In genomic region chr12:124567673-124568373, GRCh38 we compare ENCODE assay signal across 8 cellular contexts. TPM values are rescaled to one million over a fixed set of nuclear protein-coding genes. Genes with fewer than 3 reads are reported as not detected.
DNase-seq lines count a peak whose midpoint lies in the region; ATAC-seq and TF ChIP-seq lines count a peak whose summit lies in the region.

No MANE protein-coding gene starts in this region.

- H3K79me2 ChIP-seq in OCI-LY7 (ENCODE audit: insufficient read depth, low read depth, low read length): peaks cover 40% of the 10 kb centered on the region

- H3K4me3 ChIP-seq in HUES6 (ENCODE audit: low read depth, low read length): peak overlapping the region; percentile 78
- peak overlapping the region; percentile 67 for H3K4me3 ChIP-seq in OCI-LY7 (ENCODE audit: low read depth, low read length, poor library complexity, severe bottlenecking)
- H3K4me3 ChIP-seq in epithelial cell of proximal tubule (ENCODE audit: low read depth, low read length): peak overlapping the region; percentile 54
- H3K4me3 ChIP-seq in mucosa of rectum (ENCODE audit: low read length in 2 of 2): peak overlapping the region; percentile 60 to 67

- ATAC-seq in GM21381 (IDR thresholded peaks at IDR 0.05; ENCODE audit: unreplicated experiment): peak; percentile 51

- peak overlapping the region; percentile 83 for H3K4me2 ChIP-seq in OCI-LY7 (ENCODE audit: low read length)

- peaks cover 42% of the 10 kb centered on the region for H3K4me1 ChIP-seq in HUES6 (ENCODE audit: control insufficient read depth, insufficient read depth, low read length)
- peaks cover 39% of the 10 kb centered on the region for H3K4me1 ChIP-seq in OCI-LY7 (ENCODE audit: insufficient read depth, low read length, poor library complexity, severe bottlenecking)
- H3K4me1 ChIP-seq in mucosa of rectum (ENCODE audit: control insufficient read depth in 2 of 2, insufficient read depth in 2 of 2, low read length in 2 of 2): peaks cover 10 to 20% of the 10 kb centered on the region in 2 donors

- H4K20me1 ChIP-seq in OCI-LY7 (ENCODE audit: insufficient read depth, low read length): peaks cover 22% of the 10 kb centered on the region

- H3K27me3 ChIP-seq in HUES6 (ENCODE audit: control insufficient read depth, insufficient read depth, low read length): no peaks in the 10 kb centered on the region
- H3K27me3 ChIP-seq in mucosa of rectum (ENCODE audit: control insufficient read depth in 2 of 2, insufficient read depth in 2 of 2, low read length in 2 of 2): no peaks in the 10 kb centered on the region

- no TSS peak for BruUV-seq in OCI-LY7 (replicated peaks; lab: Mats Ljungman, UMichigan)

- H2AFZ ChIP-seq in OCI-LY7 (ENCODE audit: low read length): peak overlapping the region; percentile 75

- no peak for TF ChIP-seq CTCF in OCI-LY7 (conservative IDR thresholded peaks at IDR 0.05; ENCODE audit: low read length)
- peak; percentile 6 for TF ChIP-seq CTCF in epithelial cell of proximal tubule (conservative IDR thresholded peaks at IDR 0.05; ENCODE audit: low read depth, low read length)

- H3K9ac ChIP-seq in HUES6 (ENCODE audit: low read length) (peak overlapping the region; percentile 75), mucosa of rectum (ENCODE audit: low read depth in 1 of 2, low read length in 2 of 2) (peak overlapping the region; percentile 34 to 79)

- CTCF ChIA-PET in OCI-LY7 (lab: Charles Lee; ENCODE audit: unreplicated experiment): no interaction called here

- POLR2A ChIA-PET in OCI-LY7 (lab: Charles Lee): interaction anchor here (0.6 kb wide), 1 partner anchor 37 kb away, joined by 3 read pairs; no protein-coding TSS in a partner anchor

- H3K9me3 ChIP-seq in HUES6 (ENCODE audit: control insufficient read depth, insufficient read depth, low read depth, low read length) (no peaks in the 10 kb centered on the region), OCI-LY7 (ENCODE audit: low read length) (no peaks in the 10 kb centered on the region), mucosa of rectum (ENCODE audit: control insufficient read depth in 2 of 2, low read length in 2 of 2) (no peaks in the 10 kb centered on the region)

- intact Hi-C loops in OCI-LY7 (cut with micrococcal nuclease; ENCODE audit: unreplicated experiment): loop anchor here (1.0 to 5.0 kb wide), 5 partner anchors 25 to 199 kb away; no protein-coding TSS in a partner anchor

- no peaks in the 10 kb centered on the region for H3K36me3 ChIP-seq in HUES6 (ENCODE audit: control insufficient read depth, insufficient read depth, low read length)
- H3K36me3 ChIP-seq in OCI-LY7 (ENCODE audit: insufficient read depth, low read length): no peaks in the 10 kb centered on the region
- H3K36me3 ChIP-seq in mucosa of rectum (ENCODE audit: control insufficient read depth in 2 of 2, insufficient read depth in 2 of 2, low read length in 2 of 2): no peaks in the 10 kb centered on the region

- peak overlapping the region; percentile 70; the same call in 1 of the 2 replicates for H3K27ac ChIP-seq in HUES6 (ENCODE audit: low read depth, low read length)
- peak overlapping the region; percentile 18 for H3K27ac ChIP-seq in OCI-LY7 (ENCODE audit: low read depth, low read length, poor library complexity, severe bottlenecking)
- H3K27ac ChIP-seq in mucosa of rectum (ENCODE audit: low read depth in 2 of 2, low read length in 2 of 2): peak overlapping the region; percentile 75 to 86

- DNase-seq in CMK (ENCODE audit: low read depth) (peak; percentile 72), OCI-LY7 (ENCODE audit: low spot score) (peak; percentile 81), epithelial cell of proximal tubule (ENCODE audit: low read depth) (no peak)
- peak; percentile 84 for DNase-seq in activated T-cell treated with anti-CD3 and anti-CD28 coated beads, Interleukin-2, amount 50 U/mL, for 1 hour
- peak; percentile 32 to 66 for DNase-seq in stimulated activated CD8-positive, alpha-beta memory T cell treated with anti-CD3 and anti-CD28 coated beads, Interleukin-4, amount 100 ng/mL, for 4 hours (ENCODE audit: low read depth in 2 of 2, low spot score in 1 of 2)

- H3K9me2 ChIP-seq in OCI-LY7 (ENCODE audit: insufficient read depth, low read length): no peaks in the 10 kb centered on the region

RNA-seq across cellular contexts. Expression of gene NCOR2, which starts 0.4 kb away (rescaled TPM):
- total RNA-seq in OCI-LY7 (2014; rRNA removed; shearing (Covaris generic)): 22.7 and 30.2 TPM in 2 replicates
- total RNA-seq in OCI-LY7 (2022): 154 and 159 TPM in 2 replicates
- total RNA-seq in epithelial cell of proximal tubule: 43.8 and 50.4 TPM in 2 replicates

Comparison
In these comparisons a context has a peak if more than half of its experiments do, and no peak if none do; other contexts are left out.
1. H3K27ac ChIP-seq: peak in every context shown above with its lines; median percentile 80 in mucosa of rectum; 70 in HUES6; 18 in OCI-LY7.